Comparison of ENCODE assay signal across 22 cellular contexts in the genomic region with DNA sequence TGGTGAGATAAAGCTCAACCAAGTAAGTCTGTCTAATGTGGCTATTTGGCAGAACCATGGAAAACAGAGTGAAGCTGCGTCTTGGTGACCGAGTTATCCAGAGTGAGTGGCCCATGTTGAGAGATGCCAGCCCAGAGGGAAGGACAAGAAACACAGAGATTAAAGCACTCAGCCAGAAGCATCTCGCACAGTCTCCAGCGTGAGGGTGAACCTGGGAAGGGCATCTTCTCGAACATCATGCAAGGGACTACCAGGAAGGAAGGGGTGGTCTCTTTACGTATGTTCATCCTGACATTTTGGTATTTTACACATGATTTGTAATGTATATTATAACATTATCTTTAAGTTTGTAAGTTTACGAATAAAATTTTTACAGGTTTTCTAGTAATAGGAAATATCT.
A peak's percentile ranks its signal among the peaks of the same experiment; 100 is the strongest.
DNase-seq lines count a peak whose midpoint lies in the region; ATAC-seq and TF ChIP-seq lines count a peak whose summit lies in the region.
"Had no signal": no experiment of that assay in that cellular context is flagged by ENCODE, and none has a peak within 500 bp of the region (broad histone marks: within the 10 kb centered on the region; RNA-seq: fewer than 3 reads in every experiment).

No MANE protein-coding gene starts in this region.

- H3K27ac ChIP-seq in heart left ventricle: no peak overlapping the region
- no peak overlapping the region for H3K27ac ChIP-seq in neuronal stem cell (replicated peaks; ENCODE audit: low read length)
- no peak overlapping the region for H3K27ac ChIP-seq in sigmoid colon
- H3K27ac ChIP-seq: 22Rv1, A549, C4-2B had no signal

- no peaks in the 10 kb centered on the region for H3K9me3 ChIP-seq in heart left ventricle
- no peaks in the 10 kb centered on the region for H3K9me3 ChIP-seq in neuronal stem cell (replicated peaks in 1 of 2; ENCODE audit: control insufficient read depth in 2 of 2, insufficient read depth in 1 of 2, low read depth in 1 of 2, low read length in 2 of 2)
- no peaks in the 10 kb centered on the region for H3K9me3 ChIP-seq in sigmoid colon
- H3K9me3 ChIP-seq: A549 had no signal

- TF ChIP-seq EP300 in sigmoid colon (IDR thresholded peaks at IDR 0.05): no peak

- no peak overlapping the region for H2AFZ ChIP-seq in neuronal stem cell (ENCODE audit: low read length)

- peak overlapping the region; percentile 41 for H3K18ac ChIP-seq in neuronal stem cell (ENCODE audit: low read length)

- intact Hi-C loops in cardiac septum (cut with DNase I) (no loop called here), heart left ventricle (cut with DNase I) (no loop called here), CD14-positive monocyte (cut with micrococcal nuclease) (no loop called here), sigmoid colon (cut with DNase I) (no loop called here)

- WGBS in heart left ventricle, 4 donors: 63 to 82% (median 69%) methylated on average over 7 of the region's 7 CpGs
- no CpG with 5 or more reads among the region's 7 CpGs for WGBS in neuronal stem cell (ENCODE audit: extremely low coverage in 2 of 2, insufficient read length in 2 of 2, insufficient replicate concordance in 1 of 2), 2 donors
- 73 to 75% methylated on average over 7 of the region's 7 CpGs for WGBS in sigmoid colon, 2 donors

- no peaks in the 10 kb centered on the region for H3K36me3 Mint-ChIP-seq in CD14-positive monocyte
- H3K36me3 Mint-ChIP-seq: CD4-positive, alpha-beta memory T cell; CD4-positive, CD25-positive, alpha-beta regulatory T cell; CD8-positive, alpha-beta memory T cell had no signal

- H3K27me3 ChIP-seq in heart left ventricle: peaks cover 0 to 40% (median 3%) of the 10 kb centered on the region in 9 donors
- no peaks in the 10 kb centered on the region for H3K27me3 ChIP-seq in neuronal stem cell (ENCODE audit: control insufficient read depth in 3 of 3, insufficient read depth in 3 of 3, low read depth in 1 of 3, low read length in 3 of 3)
- peaks cover 0 to 3% (median 0%) of the 10 kb centered on the region in 3 donors for H3K27me3 ChIP-seq in sigmoid colon

- TF ChIP-seq CTCF in heart left ventricle (IDR thresholded peaks at IDR 0.05) (no peak), CD14-positive monocyte (IDR thresholded peaks at IDR 0.05) (no peak), sigmoid colon (IDR thresholded peaks at IDR 0.05) (no peak)

- H4K91ac ChIP-seq in neuronal stem cell (ENCODE audit: low read depth, low read length, poor library complexity): no peak overlapping the region

- no peak for TF ChIP-seq POLR2A in heart left ventricle (IDR thresholded peaks at IDR 0.05)
- no peak for TF ChIP-seq POLR2A in sigmoid colon (IDR thresholded peaks at IDR 0.05)

- no peak overlapping the region for H2AK5ac ChIP-seq in neuronal stem cell (ENCODE audit: low read depth, low read length)

- no peak overlapping the region for H2BK15ac ChIP-seq in neuronal stem cell (ENCODE audit: low read length)

- H2BK12ac ChIP-seq in neuronal stem cell (ENCODE audit: low read length): no peak overlapping the region

- no peak overlapping the region for H3K27ac Mint-ChIP-seq in CD14-positive monocyte
- H3K27ac Mint-ChIP-seq: B cell; CD4-positive, alpha-beta memory T cell; CD4-positive, CD25-positive, alpha-beta regulatory T cell; CD8-positive, alpha-beta memory T cell had no signal

- no peak overlapping the region for H2BK5ac ChIP-seq in neuronal stem cell (ENCODE audit: low read length)

- ATAC-seq in heart left ventricle: no peak
- ATAC-seq in HG03025 (IDR thresholded peaks at IDR 0.05; ENCODE audit: low FRiP score, unreplicated experiment): no peak
- ATAC-seq: A549, GM12878 had no signal

- H2BK120ac ChIP-seq in neuronal stem cell (ENCODE audit: low read depth, low read length): no peak overlapping the region

- H3K23ac ChIP-seq in neuronal stem cell (ENCODE audit: low read depth, low read length, poor library complexity): no peak overlapping the region

- DNase-seq in cardiac septum (ENCODE audit: low spot score): peak; percentile 53
- no peak for DNase-seq in heart left ventricle
- peak; percentile 5 for DNase-seq in CD14-positive monocyte (ENCODE audit: low spot score)
- DNase-seq in neuronal stem cell (ENCODE audit: low spot score): no peak
- DNase-seq in sigmoid colon: peak; percentile 29
- no peak for DNase-seq in DMS 273 (lab: John Stamatoyannopoulos, UW; ENCODE audit: unreplicated experiment)
- no peak for DNase-seq in NCI-H510A (lab: John Stamatoyannopoulos, UW)
- DNase-seq: AML-193; CD4-positive, alpha-beta memory T cell; CD4-positive, CD25-positive, alpha-beta regulatory T cell; CD8-positive, alpha-beta memory T cell; COR-L47; DMS79; DND-41; EL; GDM1 had no signal

- H3K4me3 ChIP-seq in heart left ventricle (no peak overlapping the region), neuronal stem cell (ENCODE audit: low read length in 2 of 2) (no peak overlapping the region), sigmoid colon (no peak overlapping the region)
- H3K4me3 ChIP-seq: A549, GM12878 had no signal

- no peaks in the 10 kb centered on the region for H3K4me1 Mint-ChIP-seq in CD14-positive monocyte
- H3K4me1 Mint-ChIP-seq: B cell; CD4-positive, alpha-beta memory T cell; CD4-positive, CD25-positive, alpha-beta regulatory T cell; CD8-positive, alpha-beta memory T cell had no signal

- H3K4me2 ChIP-seq in neuronal stem cell (ENCODE audit: insufficient read depth, low read length, poor library complexity, severe bottlenecking): no peak overlapping the region
- H3K4me2 ChIP-seq: A549 had no signal

- H3K4me3 Mint-ChIP-seq in CD14-positive monocyte: no peak overlapping the region
- H3K4me3 Mint-ChIP-seq: B cell; CD4-positive, alpha-beta memory T cell; CD4-positive, CD25-positive, alpha-beta regulatory T cell; CD8-positive, alpha-beta memory T cell had no signal

- H3K14ac ChIP-seq in neuronal stem cell (ENCODE audit: low read length): no peak overlapping the region

- H3K27me3 Mint-ChIP-seq in CD14-positive monocyte (ENCODE audit: low read depth in 3 of 3): peaks cover 2 to 5% (median 2%) of the 10 kb centered on the region in 3 donors
- H3K27me3 Mint-ChIP-seq: B cell; CD4-positive, alpha-beta memory T cell; CD4-positive, CD25-positive, alpha-beta regulatory T cell; CD8-positive, alpha-beta memory T cell had no signal

- no peak overlapping the region for H4K8ac ChIP-seq in neuronal stem cell (ENCODE audit: low read depth, low read length)

- H3K36me3 ChIP-seq in heart left ventricle (no peaks in the 10 kb centered on the region), neuronal stem cell (replicated peaks in 1 of 2; ENCODE audit: control insufficient read depth in 2 of 2, insufficient read depth in 2 of 2, low read length in 2 of 2) (no peaks in the 10 kb centered on the region), sigmoid colon (no peaks in the 10 kb centered on the region)

- no peaks in the 10 kb centered on the region for H3K4me1 ChIP-seq in heart left ventricle
- H3K4me1 ChIP-seq in neuronal stem cell (ENCODE audit: control insufficient read depth in 2 of 2, insufficient read depth in 1 of 2, low read depth in 1 of 2, low read length in 2 of 2): peaks cover 0 to 4% of the 10 kb centered on the region in 2 donors
- H3K4me1 ChIP-seq in sigmoid colon: no peaks in the 10 kb centered on the region
- H3K4me1 ChIP-seq: A549 had no signal

- peaks cover 0 to 3% (median 0%) of the 10 kb centered on the region in 7 donors for H3K9me3 Mint-ChIP-seq in CD14-positive monocyte
- H3K9me3 Mint-ChIP-seq: CD8-positive, alpha-beta memory T cell had no signal

- H3K79me1 ChIP-seq in neuronal stem cell (ENCODE audit: low read depth, low read length): no peaks in the 10 kb centered on the region

- no peak overlapping the region for H3K9ac ChIP-seq in neuronal stem cell (ENCODE audit: low read depth, low read length, poor library complexity)

- no peak overlapping the region for H3K4ac ChIP-seq in neuronal stem cell (ENCODE audit: low read length)

Comparison
In these comparisons a context has a peak if more than half of its experiments do, and no peak if none do; other contexts are left out.
1. DNase-seq: peak in cardiac septum (single experiment), CD14-positive monocyte (single experiment) and sigmoid colon (single experiment); none in heart left ventricle (0 of 5), neuronal stem cell (single experiment), DMS 273 (single experiment) and NCI-H510A (single experiment).